Comparison of ENCODE assay signal across 8 cellular contexts in genomic region chr13:102591988-102592781, GRCh38. TPM values are rescaled to one million over a fixed set of nuclear protein-coding genes. Genes with fewer than 3 reads are reported as not detected.
DNase-seq lines count a peak whose midpoint lies in the region; ATAC-seq and TF ChIP-seq lines count a peak whose summit lies in the region.

No MANE protein-coding gene starts in this region.

- no peaks in the 10 kb centered on the region for H3K9me3 ChIP-seq in lower lobe of right lung

- peak; percentile 39 for ATAC-seq in HG03175 (IDR thresholded peaks at IDR 0.05; ENCODE audit: unreplicated experiment)
- peak; percentile 4 to 36 for ATAC-seq in lower lobe of right lung

- peak overlapping the region; percentile 81 for H3K27ac ChIP-seq in lower lobe of right lung

- DNase-seq in AG20443 (ENCODE audit: low spot score) (peak; percentile 79), NCI-H460 (ENCODE audit: extremely low read depth, low read depth) (peak; percentile 54), ecto neural progenitor cell (ENCODE audit: low spot score) (peak; percentile 83), lower lobe of right lung (peak; percentile 77)
- DNase-seq in activated CD4-positive, alpha-beta T cell treated with anti-CD3 and anti-CD28 coated beads, Interleukin-2, amount 50 U/mL, for 48 hours, result peak; percentile 84 to 88
- peak; percentile 55 to 79 (median 75) for DNase-seq in stimulated activated CD4-positive, alpha-beta T cell treated with anti-CD3 and anti-CD28 coated beads, TNF-alpha, amount 100 ng/mL, for 24 hours (ENCODE audit: low read depth in 3 of 3)

- H3K27me3 ChIP-seq in lower lobe of right lung (ENCODE audit: low read depth), result no peaks in the 10 kb centered on the region

- in situ Hi-C loops in GM18951 (cut with MboI; ENCODE audit: low sequenced_read_pairs, unreplicated experiment), result loop anchor here (10.0 to 25.0 kb wide), 2 partner anchors 253 to 545 kb away; partner anchors contain the start of gene ERCC5

- TF ChIP-seq CTCF in lower lobe of right lung (IDR thresholded peaks at IDR 0.05), result peak; percentile 64

- TF ChIP-seq POLR2A in GM18951 (IDR thresholded peaks at IDR 0.05; ENCODE audit: extremely low read depth, insufficient read depth, insufficient read length), result peak; percentile 17

- H3K4me1 ChIP-seq in lower lobe of right lung, result peaks cover 22% of the 10 kb centered on the region

- no peaks in the 10 kb centered on the region for H3K36me3 ChIP-seq in lower lobe of right lung

- intact Hi-C loops in lower lobe of right lung (cut with DNase I), result no loop called here

- H3K4me3 ChIP-seq in lower lobe of right lung, result peak overlapping the region; percentile 65

RNA-seq across cellular contexts. Expression of gene TPP2, which starts 4.6 kb away (rescaled TPM):
- total RNA-seq in NCI-H460 (2014; rRNA removed; shearing (Covaris generic)), result 32.6 and 35.6 TPM in 2 replicates
- polyA plus RNA-seq in NCI-H460 (2014; cell fraction: nucleus; rRNA removed), result 44.8 and 57.0 TPM in 2 replicates
- total RNA-seq in lower lobe of right lung, result 41.7 TPM

Comparison
In these comparisons a context has a peak if more than half of its experiments do, and no peak if none do; other contexts are left out.
1. Peak in every context shown above with its lines: DNase-seq, ATAC-seq, H3K4me3 ChIP-seq and H3K27ac ChIP-seq.